In the genomic region with DNA sequence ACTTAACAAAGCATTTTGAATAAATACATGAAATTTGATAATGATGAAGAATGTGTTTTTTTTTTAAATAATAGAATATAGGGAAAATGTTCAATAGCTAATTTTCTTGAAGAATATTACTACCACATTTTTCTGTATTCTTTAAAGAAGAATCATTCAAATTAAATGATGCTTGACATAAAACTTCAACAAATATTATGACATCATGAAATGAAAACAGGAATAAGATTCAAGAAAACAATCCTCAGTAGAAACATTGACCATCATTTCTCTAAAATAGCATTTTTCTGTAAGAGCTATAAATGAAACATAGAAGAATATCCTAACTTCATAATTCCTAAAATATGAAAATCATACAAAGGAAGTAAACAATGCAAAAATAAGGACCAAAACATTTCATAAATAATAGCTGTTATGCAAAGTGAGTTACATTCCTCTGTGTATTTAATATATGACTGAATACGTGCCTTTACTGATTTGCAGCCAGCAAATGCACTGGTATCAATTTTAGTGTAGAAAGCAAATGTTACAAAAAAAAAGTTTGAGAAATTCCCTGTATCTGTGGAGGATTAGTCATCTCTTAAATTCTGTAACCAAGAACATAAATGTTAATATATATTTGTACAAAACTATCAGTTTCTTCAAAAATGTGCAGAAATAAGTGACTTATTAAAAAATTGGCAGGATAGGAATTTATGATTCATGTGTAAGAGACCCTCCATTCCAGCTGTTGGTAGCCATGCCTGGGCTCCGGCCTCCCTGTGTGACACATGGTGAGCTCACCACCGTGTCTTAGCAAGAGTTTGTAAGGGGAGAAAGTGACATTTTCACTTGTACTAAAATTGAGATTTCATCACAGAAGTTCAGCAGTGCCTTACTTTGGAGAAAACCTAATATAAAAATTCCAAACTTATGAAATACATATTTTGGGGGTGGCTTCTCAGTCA, we compare ENCODE assay signal across 10 cellular contexts. TPM values are rescaled to one million over a fixed set of nuclear protein-coding genes. Genes with fewer than 3 reads are reported as not detected.
DNase-seq lines count a peak whose midpoint lies in the region; ATAC-seq and TF ChIP-seq lines count a peak whose summit lies in the region.
"Had no signal": no experiment of that assay in that cellular context is flagged by ENCODE, and none has a peak within 500 bp of the region (broad histone marks: within the 10 kb centered on the region; RNA-seq: fewer than 3 reads in every experiment).

No MANE protein-coding gene starts in this region.

- H3K27me3 Mint-ChIP-seq in endothelial cell (ENCODE audit: unreplicated experiment) (no peaks in the 10 kb centered on the region), WTC11 (ENCODE audit: low read depth) (no peaks in the 10 kb centered on the region)

- H3K9me3 ChIP-seq in SK-N-MC (ENCODE audit: low read depth, low read length) = peaks cover 2% of the 10 kb centered on the region; the same call in 1 of the 2 replicates

- CTCF ChIA-PET in WTC11 (lab: Charles Lee) = interaction anchor here (0.5 to 0.9 kb wide), 3 partner anchors 9 to 61 kb away, joined by 3 to 5 read pairs (median 3); partner anchors contain the start of gene PTPN14

- H3K36me3 Mint-ChIP-seq in endothelial cell (ENCODE audit: low read depth, unreplicated experiment) (no peaks in the 10 kb centered on the region), WTC11 (no peaks in the 10 kb centered on the region)

- H3K36me3 ChIP-seq in SK-N-MC (ENCODE audit: insufficient read depth, low read length) = no peaks in the 10 kb centered on the region

- DNase-seq in AG20443 (ENCODE audit: low spot score) (peak; percentile 70), SK-N-MC (ENCODE audit: low read depth, low spot score) (no peak), fibroblast of the conjunctiva (ENCODE audit: low read depth) (peak; percentile 81), endothelial cell (ENCODE audit: low spot score) (no peak), WTC11 (ENCODE audit: low spot score) (no peak), occipital lobe (lab: John Stamatoyannopoulos, UW) (no peak)
- DNase-seq in activated CD4-positive, CD25-positive, alpha-beta regulatory T cell (lab: John Stamatoyannopoulos, UW) = no peak
- DNase-seq: cortex of kidney, islet precursor cell had no signal

- peak overlapping the region; percentile 86 for H3K27ac ChIP-seq in SK-N-MC

- peak overlapping the region; percentile 2 for H3K4me3 ChIP-seq in SK-N-MC

- POLR2A ChIA-PET in WTC11 (lab: Charles Lee) = interaction anchor here (0.9 kb wide), 1 partner anchor 15 kb away, joined by 3 read pairs; the partner anchor contains the start of gene PTPN14

- TF ChIP-seq CTCF in endothelial cell (IDR thresholded peaks at IDR 0.05; ENCODE audit: unreplicated experiment) (no peak), WTC11 (IDR thresholded peaks at IDR 0.05) (no peak)

- peak overlapping the region; percentile 29 for H3K9ac ChIP-seq in SK-N-MC (ENCODE audit: insufficient read length)

- H3K9me3 Mint-ChIP-seq in endothelial cell (ENCODE audit: unreplicated experiment) = no peaks in the 10 kb centered on the region
- no peaks in the 10 kb centered on the region for H3K9me3 Mint-ChIP-seq in WTC11

- peak; percentile 63 for ATAC-seq in GM21390 (IDR thresholded peaks at IDR 0.05; ENCODE audit: unreplicated experiment)
- ATAC-seq in WTC11 = no peak

- H3K27ac Mint-ChIP-seq in endothelial cell (ENCODE audit: unreplicated experiment) (no peak overlapping the region), WTC11 (no peak overlapping the region)

- H3K4me3 Mint-ChIP-seq in endothelial cell (ENCODE audit: unreplicated experiment) = no peak overlapping the region
- H3K4me3 Mint-ChIP-seq in WTC11 = no peak overlapping the region

- peaks cover 3% of the 10 kb centered on the region for H3K4me1 Mint-ChIP-seq in endothelial cell (ENCODE audit: unreplicated experiment)
- H3K4me1 Mint-ChIP-seq in WTC11 = no peaks in the 10 kb centered on the region

TF ChIP-seq in WTC11, 78 proteins besides CTCF, POLR2A, EP300 and RAD21:
- no peak for TF ChIP-seq USF2 (CRISPR knock-in tag; IDR thresholded peaks at IDR 0.05)
- no peak for TF ChIP-seq ZMAT4 (CRISPR knock-in tag; IDR thresholded peaks at IDR 0.05)
- TF ChIP-seq CREM (CRISPR knock-in tag; IDR thresholded peaks at IDR 0.05) = no peak
- TF ChIP-seq TEAD1 (CRISPR knock-in tag; IDR thresholded peaks at IDR 0.05) = no peak
- no peak for TF ChIP-seq ZNF396 (CRISPR knock-in tag; IDR thresholded peaks at IDR 0.05; ENCODE audit: borderline replicate concordance)
- no peak for TF ChIP-seq STAT6 (CRISPR knock-in tag; conservative IDR thresholded peaks at IDR 0.05; ENCODE audit: low read depth)
- TF ChIP-seq, protein P1, sequence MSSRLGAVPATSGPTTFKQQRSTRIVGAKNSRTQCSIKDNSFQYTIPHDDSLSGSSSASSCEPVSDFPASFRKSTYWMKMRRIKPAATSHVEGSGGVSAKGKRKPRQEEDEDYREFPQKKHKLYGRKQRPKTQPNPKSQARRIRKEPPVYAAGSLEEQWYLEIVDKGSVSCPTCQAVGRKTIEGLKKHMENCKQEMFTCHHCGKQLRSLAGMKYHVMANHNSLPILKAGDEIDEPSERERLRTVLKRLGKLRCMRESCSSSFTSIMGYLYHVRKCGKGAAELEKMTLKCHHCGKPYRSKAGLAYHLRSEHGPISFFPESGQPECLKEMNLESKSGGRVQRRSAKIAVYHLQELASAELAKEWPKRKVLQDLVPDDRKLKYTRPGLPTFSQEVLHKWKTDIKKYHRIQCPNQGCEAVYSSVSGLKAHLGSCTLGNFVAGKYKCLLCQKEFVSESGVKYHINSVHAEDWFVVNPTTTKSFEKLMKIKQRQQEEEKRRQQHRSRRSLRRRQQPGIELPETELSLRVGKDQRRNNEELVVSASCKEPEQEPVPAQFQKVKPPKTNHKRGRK (CRISPR knock-in tag; IDR thresholded peaks at IDR 0.05; ENCODE audit: borderline replicate concordance) = no peak
- TF ChIP-seq ZNF263 (CRISPR knock-in tag; IDR thresholded peaks at IDR 0.05; ENCODE audit: low read depth) = no peak
- no peak for TF ChIP-seq MYBL2 (CRISPR knock-in tag; IDR thresholded peaks at IDR 0.05)
- TF ChIP-seq NFYB (CRISPR knock-in tag; conservative IDR thresholded peaks at IDR 0.05; ENCODE audit: low read depth) = no peak
- no peak for TF ChIP-seq ZNF121 (CRISPR knock-in tag; IDR thresholded peaks at IDR 0.05)
- TF ChIP-seq TCF7 (CRISPR knock-in tag; IDR thresholded peaks at IDR 0.05; ENCODE audit: low read depth) = no peak
- no peak for TF ChIP-seq NFE2L1 (CRISPR knock-in tag; IDR thresholded peaks at IDR 0.05)

RNA-seq across cellular contexts. Expression of gene PTPN14, which starts 15.0 kb away (rescaled TPM):
- total RNA-seq in endothelial cell (ENCODE audit: unreplicated experiment) (46.3 TPM), WTC11 (2021) (83.3 to 88.4 TPM (median 86.4 TPM) in 3 replicates), occipital lobe (2.7 TPM)

RNA-seq across cellular contexts. Expression of gene CENPF, which starts 36.6 kb away (rescaled TPM):
- total RNA-seq in endothelial cell (ENCODE audit: unreplicated experiment) = 20.8 TPM
- total RNA-seq in WTC11 (2021) = 137 to 166 TPM (median 143 TPM) in 3 replicates
- total RNA-seq in occipital lobe = 15.6 TPM

Comparison
In these comparisons a context has a peak if more than half of its experiments do, and no peak if none do; other contexts are left out.
1. DNase-seq: peak in AG20443 (single experiment) and fibroblast of the conjunctiva (single experiment); none in SK-N-MC (single experiment), endothelial cell (single experiment), WTC11 (single experiment), occipital lobe (single experiment) and activated CD4-positive, CD25-positive, alpha-beta regulatory T cell (0 of 4).
2. RNA of gene PTPN14, which starts 15.0 kb away (total RNA-seq): 83.3 to 88.4 TPM in WTC11 and 46.3 TPM in endothelial cell (single experiment); 2.7 TPM in occipital lobe (single experiment); every median in the first group is over 10 times any median in the second.